In genomic region chr13:27919299-27919933, GRCh38 we compare ENCODE assay signal across 9 cellular contexts. TPM values are rescaled to one million over a fixed set of nuclear protein-coding genes. Genes with fewer than 3 reads are reported as not detected.
DNase-seq lines count a peak whose midpoint lies in the region; ATAC-seq, FAIRE-seq and TF ChIP-seq lines count a peak whose summit lies in the region.
"Had no signal": no experiment of that assay in that cellular context is flagged by ENCODE, and none has a peak within 500 bp of the region (broad histone marks: within the 10 kb centered on the region; RNA-seq: fewer than 3 reads in every experiment).

No MANE protein-coding gene starts in this region.

- TF ChIP-seq CTCF in esophagus squamous epithelium (IDR thresholded peaks at IDR 0.05) (no peak), D721Med (IDR thresholded peaks at IDR 0.05; ENCODE audit: insufficient read depth, missing control alignments) (no peak)

- H3K27ac ChIP-seq in esophagus squamous epithelium: no peak overlapping the region
- H3K27ac ChIP-seq: SJCRH30 had no signal

- peaks cover 29 to 62% (median 30%) of the 10 kb centered on the region in 3 donors for H3K4me1 ChIP-seq in esophagus squamous epithelium
- H3K4me1 ChIP-seq: SJCRH30 had no signal

- H3K36me3 Mint-ChIP-seq in stimulated activated effector memory CD8-positive, alpha-beta T cell treated with anti-CD3 and anti-CD28 coated beads, Interleukin-12 subunit alpha, Interleukin-12 subunit beta, amount 100 ng/mL, for 72 hours: peaks cover 9% of the 10 kb centered on the region

- H3K36me3 ChIP-seq in esophagus squamous epithelium: no peaks in the 10 kb centered on the region
- H3K36me3 ChIP-seq: SJCRH30 had no signal

- ATAC-seq in stimulated activated effector memory CD8-positive, alpha-beta T cell treated with anti-CD3 and anti-CD28 coated beads, Interleukin-12 subunit alpha, Interleukin-12 subunit beta, amount 100 ng/mL, for 72 hours: no peak

- H3K4me1 Mint-ChIP-seq in stimulated activated effector memory CD8-positive, alpha-beta T cell treated with anti-CD3 and anti-CD28 coated beads, Interleukin-12 subunit alpha, Interleukin-12 subunit beta, amount 100 ng/mL, for 72 hours: peaks cover 42% of the 10 kb centered on the region

- TF ChIP-seq POLR2A in esophagus squamous epithelium (IDR thresholded peaks at IDR 0.05) (no peak), H54 (IDR thresholded peaks at IDR 0.05; ENCODE audit: low read depth, low read length) (no peak)

- peaks cover 38 to 100% (median 65%) of the 10 kb centered on the region in 4 donors for H3K27me3 ChIP-seq in esophagus squamous epithelium
- H3K27me3 ChIP-seq: SJCRH30 had no signal

- H3K4me3 Mint-ChIP-seq in stimulated activated effector memory CD8-positive, alpha-beta T cell treated with anti-CD3 and anti-CD28 coated beads, Interleukin-12 subunit alpha, Interleukin-12 subunit beta, amount 100 ng/mL, for 72 hours: peak overlapping the region; percentile 74

- peak; percentile 62 for DNase-seq in activated CD4-positive, alpha-beta T cell treated with anti-CD3 and anti-CD28 coated beads for 48 hours
- no peak for DNase-seq in activated CD4-positive, alpha-beta T cell treated with anti-CD3 and anti-CD28 coated beads, Interleukin-2, amount 50 U/mL, for 1 hour
- DNase-seq in NCI-H345 (lab: John Stamatoyannopoulos, UW): peak; percentile 81
- no peak for DNase-seq in esophagus squamous epithelium (lab: John Stamatoyannopoulos, UW)
- no peak for DNase-seq in stimulated activated effector memory CD8-positive, alpha-beta T cell treated with anti-CD3 and anti-CD28 coated beads, Interleukin-12 subunit alpha, Interleukin-12 subunit beta, amount 100 ng/mL, for 72 hours (ENCODE audit: low spot score in 2 of 2)
- no peak for DNase-seq in H54 (ENCODE audit: insufficient read length, low spot score)
- no peak for DNase-seq in D721Med (ENCODE audit: insufficient read length, low spot score)
- no peak for DNase-seq in NK-92 treated with Interleukin-12 subunit alpha and Interleukin-12 subunit beta, amount 100 ng/mL, for 24 hours (lab: John Stamatoyannopoulos, UW)
- DNase-seq: SJCRH30 had no signal

- no peaks in the 10 kb centered on the region for H3K9me3 ChIP-seq in esophagus squamous epithelium
- H3K9me3 ChIP-seq: SJCRH30 had no signal

- 12 to 16% methylated on average over 15 of the region's 17 CpGs for WGBS in esophagus squamous epithelium, 2 donors

- H3K9me3 Mint-ChIP-seq in stimulated activated effector memory CD8-positive, alpha-beta T cell treated with anti-CD3 and anti-CD28 coated beads, Interleukin-12 subunit alpha, Interleukin-12 subunit beta, amount 100 ng/mL, for 72 hours: no peaks in the 10 kb centered on the region

- H3K4me3 ChIP-seq in esophagus squamous epithelium: peak overlapping the region; percentile 9 to 60 (median 30)
- H3K4me3 ChIP-seq: SJCRH30 had no signal

- FAIRE-seq in H54 (lab: Jason Lieb, UNC): no peak
- FAIRE-seq in D721Med (lab: Jason Lieb, UNC): no peak

- no peak overlapping the region for H3K27ac Mint-ChIP-seq in stimulated activated effector memory CD8-positive, alpha-beta T cell treated with anti-CD3 and anti-CD28 coated beads, Interleukin-12 subunit alpha, Interleukin-12 subunit beta, amount 100 ng/mL, for 72 hours

- intact Hi-C loops in esophagus squamous epithelium (cut with DNase I): no loop called here

RNA-seq across cellular contexts. Expression of gene PDX1, which starts 0.4 kb away (rescaled TPM):
- total RNA-seq in esophagus squamous epithelium: not detected
- total RNA-seq: SJCRH30 had no signal

RNA-seq across cellular contexts. Expression of gene CDX2, which starts 49.7 kb away (rescaled TPM):
- total RNA-seq in esophagus squamous epithelium: not detected
- total RNA-seq: SJCRH30 had no signal

Comparison
In these comparisons a context has a peak if more than half of its experiments do, and no peak if none do; other contexts are left out.
1. DNase-seq: peak in activated CD4-positive, alpha-beta T cell treated with anti-CD3 and anti-CD28 coated beads for 48 hours (single experiment) and NCI-H345 (single experiment); none in activated CD4-positive, alpha-beta T cell treated with anti-CD3 and anti-CD28 coated beads, Interleukin-2, amount 50 U/mL, for 1 hour (single experiment), esophagus squamous epithelium (single experiment), stimulated activated effector memory CD8-positive, alpha-beta T cell treated with anti-CD3 and anti-CD28 coated beads, Interleukin-12 subunit alpha, Interleukin-12 subunit beta, amount 100 ng/mL, for 72 hours (0 of 2), H54 (single experiment), D721Med (single experiment) and NK-92 treated with Interleukin-12 subunit alpha and Interleukin-12 subunit beta, amount 100 ng/mL, for 24 hours (single experiment).